Comparison of ENCODE assay signal across 10 cellular contexts in genomic region chr5:62538017-62538942, GRCh38. TPM values are rescaled to one million over a fixed set of nuclear protein-coding genes. Genes with fewer than 3 reads are reported as not detected.
DNase-seq lines count a peak whose midpoint lies in the region; ATAC-seq and TF ChIP-seq lines count a peak whose summit lies in the region.
"Had no signal": no experiment of that assay in that cellular context is flagged by ENCODE, and none has a peak within 500 bp of the region (broad histone marks: within the 10 kb centered on the region; RNA-seq: fewer than 3 reads in every experiment).

No MANE protein-coding gene starts in this region.

- POLR2A ChIA-PET in Caco-2 (lab: Charles Lee) (no interaction called here), RWPE1 (lab: Yijun Ruan, JAX; ENCODE audit: low non-redundant PET) (no interaction called here)

- peaks cover 10% of the 10 kb centered on the region for H3K4me1 Mint-ChIP-seq in Caco-2 (ENCODE audit: low read depth, unreplicated experiment)

- no peaks in the 10 kb centered on the region for H3K9me3 ChIP-seq in Caco-2
- H3K9me3 ChIP-seq: tibial nerve had no signal

- H3K4me1 ChIP-seq in Caco-2 = peaks cover 22% of the 10 kb centered on the region
- H3K4me1 ChIP-seq: tibial nerve had no signal

- CTCF ChIA-PET in Caco-2 (lab: Charles Lee) (no interaction called here), RWPE1 (lab: Yijun Ruan, JAX) (interaction anchor here (0.6 to 0.7 kb wide), 2 partner anchors 25 to 35 kb away, joined by 3 to 4 read pairs; no protein-coding TSS in a partner anchor)

- no peaks in the 10 kb centered on the region for H3K27me3 Mint-ChIP-seq in Caco-2 (ENCODE audit: insufficient read depth, unreplicated experiment)

- no peak overlapping the region for H3K4me3 ChIP-seq in Caco-2 (ENCODE audit: low read depth, low read length)
- H3K4me3 ChIP-seq: tibial nerve had no signal

- H3K27ac ChIP-seq in RWPE1 = no peak overlapping the region
- H3K27ac ChIP-seq: tibial nerve had no signal

- no TSS peak for BruUV-seq in Caco-2 (replicated peaks; lab: Mats Ljungman, UMichigan)

- peak overlapping the region; percentile 26 for H3K27ac Mint-ChIP-seq in Caco-2 (ENCODE audit: unreplicated experiment)

- peak; percentile 65 for ATAC-seq in GM21526 (IDR thresholded peaks at IDR 0.05; ENCODE audit: low FRiP score, unreplicated experiment)
- ATAC-seq in GM18519 (IDR thresholded peaks at IDR 0.05; ENCODE audit: low FRiP score, unreplicated experiment) = no peak
- ATAC-seq in GM19328 (IDR thresholded peaks at IDR 0.05; ENCODE audit: unreplicated experiment) = no peak

- DNase-seq in Caco-2 (peak; percentile 60 to 61), RWPE1 (ENCODE audit: low spot score) (peak; percentile 26), glomerular endothelial cell (ENCODE audit: extremely low read depth, low read depth, low spot score) (peak; percentile 55), NCI-H774 (lab: John Stamatoyannopoulos, UW) (no peak), SHP77 treated with DMSO at 0.1 percent for 48 hours (lab: John Stamatoyannopoulos, UW) (no peak)
- DNase-seq: NCI-H446 had no signal

- H3K27me3 ChIP-seq in Caco-2 (replicated peaks; ENCODE audit: control insufficient read depth, insufficient read depth, low read length) = no peaks in the 10 kb centered on the region
- H3K27me3 ChIP-seq: tibial nerve had no signal

- TF ChIP-seq CTCF in Caco-2 (IDR thresholded peaks at IDR 0.05; ENCODE audit: insufficient read depth in 1 of 2, low read depth in 1 of 2, low read length in 1 of 2, severe bottlenecking in 1 of 2, unreplicated experiment in 1 of 2) = no peak
- no peak for TF ChIP-seq CTCF in RWPE1 (conservative IDR thresholded peaks at IDR 0.05; ENCODE audit: low read depth)

- peaks cover 23% of the 10 kb centered on the region for H3K36me3 Mint-ChIP-seq in Caco-2 (ENCODE audit: insufficient read depth, unreplicated experiment)

- peaks cover 14% of the 10 kb centered on the region for H3K9me3 Mint-ChIP-seq in Caco-2 (ENCODE audit: unreplicated experiment)

- peak overlapping the region; percentile 1 for H3K4me3 Mint-ChIP-seq in Caco-2 (ENCODE audit: unreplicated experiment)

- intact Hi-C loops in Caco-2 (cut with micrococcal nuclease; ENCODE audit: unreplicated experiment) = loop anchor here (1.0 kb wide), 1 partner anchor 77 kb away; no protein-coding TSS in a partner anchor

- H3K36me3 ChIP-seq in Caco-2 (ENCODE audit: control insufficient read depth, insufficient read depth, low read length) = peaks cover 1% of the 10 kb centered on the region; the same call in 1 of the 2 replicates

RNA-seq across cellular contexts. Expression of gene LRRC70, which starts 40.3 kb away (rescaled TPM):
- total RNA-seq in Caco-2 (2022) (0.56 and 0.68 TPM in 2 replicates), glomerular endothelial cell (27.5 and 29.4 TPM in 2 replicates)

Comparison
In these comparisons a context has a peak if more than half of its experiments do, and no peak if none do; other contexts are left out.
1. DNase-seq: peak in Caco-2 (2 of 2), RWPE1 (single experiment) and glomerular endothelial cell (single experiment); none in NCI-H774 (single experiment) and SHP77 treated with DMSO at 0.1 percent for 48 hours (single experiment).
2. RNA of gene LRRC70, which starts 40.3 kb away (total RNA-seq): 27.5 to 29.4 TPM in glomerular endothelial cell; 0.56 to 0.68 TPM in Caco-2; every median in the first group is over 10 times any median in the second.